25 cellular contexts compared by ENCODE assay signal in genomic region chr17:17124341-17124740, GRCh38.
DNase-seq lines count a peak whose midpoint lies in the region; ATAC-seq and FAIRE-seq lines count a peak whose summit lies in the region.
"Had no signal": no experiment of that assay in that cellular context is flagged by ENCODE, and none has a peak within 500 bp of the region (broad histone marks: within the 10 kb centered on the region; RNA-seq: fewer than 3 reads in every experiment).

No MANE protein-coding gene starts in this region.

- peak overlapping the region; percentile 97 for H3K27ac Mint-ChIP-seq in T-helper 17 cell
- H3K27ac Mint-ChIP-seq in effector memory CD8-positive, alpha-beta T cell, result peak overlapping the region; percentile 88 to 95
- H3K27ac Mint-ChIP-seq in stimulated activated memory B cell treated with anti-CD40 and anti-IgM and Interleukin-4, amounts not matched to agents 10 μg/mL and 1 μg/mL and 100 μg/mL, for 72 hours, result peak overlapping the region; percentile 28
- H3K27ac Mint-ChIP-seq: activated naive CD4-positive, alpha-beta T cell treated with anti-CD3 and anti-CD28 coated beads for 36 hours; mesothelial cell of epicardium; nephron progenitor cell; type B pancreatic cell had no signal

- no peaks in the 10 kb centered on the region for H3K9me3 ChIP-seq in T-helper 17 cell (ENCODE audit: control insufficient read depth, low read length, poor library complexity, severe bottlenecking)
- H3K9me3 ChIP-seq: left lung, ovary had no signal

- intact Hi-C loops in Right ventricle myocardium inferior (cut with DNase I), result loop anchor here (5.0 kb wide), 1 partner anchor 82 kb away; the partner anchor contains the start of gene MPRIP
- intact Hi-C loops in cardiac septum (cut with DNase I), result no loop called here

- peaks cover 4% of the 10 kb centered on the region for H3K36me3 Mint-ChIP-seq in T-helper 17 cell (ENCODE audit: low read depth)
- peaks cover 6% of the 10 kb centered on the region for H3K36me3 Mint-ChIP-seq in effector memory CD8-positive, alpha-beta T cell (ENCODE audit: insufficient read depth)
- peaks cover 15% of the 10 kb centered on the region for H3K36me3 Mint-ChIP-seq in stimulated activated memory B cell treated with anti-CD40 and anti-IgM and Interleukin-4, amounts not matched to agents 10 μg/mL and 1 μg/mL and 100 μg/mL, for 72 hours

- no peak for FAIRE-seq in GM19239 (lab: Jason Lieb, UNC)
- FAIRE-seq: GM12891, small intestine, TTC549 had no signal

- H3K4me1 Mint-ChIP-seq in T-helper 17 cell, result peaks cover 78% of the 10 kb centered on the region
- H3K4me1 Mint-ChIP-seq in effector memory CD8-positive, alpha-beta T cell (ENCODE audit: low read depth in 2 of 2), result peaks cover 86 to 89% of the 10 kb centered on the region in 2 donors
- H3K4me1 Mint-ChIP-seq in stimulated activated memory B cell treated with anti-CD40 and anti-IgM and Interleukin-4, amounts not matched to agents 10 μg/mL and 1 μg/mL and 100 μg/mL, for 72 hours, result peaks cover 58% of the 10 kb centered on the region

- no peak for ATAC-seq in Right ventricle myocardium inferior
- ATAC-seq in T-helper 17 cell, result no peak
- no peak for ATAC-seq in effector memory CD8-positive, alpha-beta T cell (replicated peaks)
- ATAC-seq in stimulated activated memory B cell treated with anti-CD40 and anti-IgM and Interleukin-4, amounts not matched to agents 10 μg/mL and 1 μg/mL and 100 μg/mL, for 72 hours, result no peak
- ATAC-seq: left lung had no signal

- DNase-seq in Right ventricle myocardium inferior (ENCODE audit: missing footprints) (peak; percentile 58), cardiac septum (ENCODE audit: low spot score) (no peak), T-helper 17 cell (no peak), 8988T (no peak), GM19239 (ENCODE audit: insufficient read length, low spot score) (no peak), dedifferentiated amniotic fluid mesenchymal stem cell (ENCODE audit: extremely low spot score) (no peak)
- DNase-seq in effector memory CD8-positive, alpha-beta T cell, result no peak
- DNase-seq: activated naive CD4-positive, alpha-beta T cell treated with anti-CD3 and anti-CD28 coated beads for 36 hours; activated T-cell treated with anti-CD3 and anti-CD28 coated beads, Interleukin-2, amount 50 U/mL, for 72 hours; anterior cingulate cortex; C1 segment of cervical spinal cord; GM23248; hypothalamus; Karpas-422; NCI-H1436; NCI-H774; nephron progenitor cell; ovary; small intestine had no signal

- H3K4me3 Mint-ChIP-seq in T-helper 17 cell, result peak overlapping the region; percentile 71
- H3K4me3 Mint-ChIP-seq in effector memory CD8-positive, alpha-beta T cell, result peak overlapping the region; percentile 76 to 84
- no peak overlapping the region for H3K4me3 Mint-ChIP-seq in stimulated activated memory B cell treated with anti-CD40 and anti-IgM and Interleukin-4, amounts not matched to agents 10 μg/mL and 1 μg/mL and 100 μg/mL, for 72 hours
- H3K4me3 Mint-ChIP-seq: activated naive CD4-positive, alpha-beta T cell treated with anti-CD3 and anti-CD28 coated beads for 36 hours; mesothelial cell of epicardium; nephron progenitor cell; type B pancreatic cell had no signal

- no peaks in the 10 kb centered on the region for H3K27me3 Mint-ChIP-seq in T-helper 17 cell
- no peaks in the 10 kb centered on the region for H3K27me3 Mint-ChIP-seq in effector memory CD8-positive, alpha-beta T cell
- H3K27me3 Mint-ChIP-seq in stimulated activated memory B cell treated with anti-CD40 and anti-IgM and Interleukin-4, amounts not matched to agents 10 μg/mL and 1 μg/mL and 100 μg/mL, for 72 hours, result no peaks in the 10 kb centered on the region
- H3K27me3 Mint-ChIP-seq: type B pancreatic cell had no signal

- no peaks in the 10 kb centered on the region for H3K9me3 Mint-ChIP-seq in effector memory CD8-positive, alpha-beta T cell
- no peaks in the 10 kb centered on the region for H3K9me3 Mint-ChIP-seq in stimulated activated memory B cell treated with anti-CD40 and anti-IgM and Interleukin-4, amounts not matched to agents 10 μg/mL and 1 μg/mL and 100 μg/mL, for 72 hours
- H3K9me3 Mint-ChIP-seq: activated naive CD4-positive, alpha-beta T cell treated with anti-CD3 and anti-CD28 coated beads for 36 hours; activated T-cell treated with anti-CD3 and anti-CD28 coated beads, Interleukin-2, amount 50 U/mL, for 72 hours; mesothelial cell of epicardium; nephron progenitor cell; type B pancreatic cell had no signal

Comparison
In these comparisons a context has a peak if more than half of its experiments do, and no peak if none do; other contexts are left out.
1. H3K27ac Mint-ChIP-seq: peak in every context shown above with its lines; median percentile 97 in T-helper 17 cell; 92 in effector memory CD8-positive, alpha-beta T cell; 28 in stimulated activated memory B cell treated with anti-CD40 and anti-IgM and Interleukin-4, amounts not matched to agents 10 μg/mL and 1 μg/mL and 100 μg/mL, for 72 hours.